8 cellular contexts compared by ENCODE assay signal in the genomic region with DNA sequence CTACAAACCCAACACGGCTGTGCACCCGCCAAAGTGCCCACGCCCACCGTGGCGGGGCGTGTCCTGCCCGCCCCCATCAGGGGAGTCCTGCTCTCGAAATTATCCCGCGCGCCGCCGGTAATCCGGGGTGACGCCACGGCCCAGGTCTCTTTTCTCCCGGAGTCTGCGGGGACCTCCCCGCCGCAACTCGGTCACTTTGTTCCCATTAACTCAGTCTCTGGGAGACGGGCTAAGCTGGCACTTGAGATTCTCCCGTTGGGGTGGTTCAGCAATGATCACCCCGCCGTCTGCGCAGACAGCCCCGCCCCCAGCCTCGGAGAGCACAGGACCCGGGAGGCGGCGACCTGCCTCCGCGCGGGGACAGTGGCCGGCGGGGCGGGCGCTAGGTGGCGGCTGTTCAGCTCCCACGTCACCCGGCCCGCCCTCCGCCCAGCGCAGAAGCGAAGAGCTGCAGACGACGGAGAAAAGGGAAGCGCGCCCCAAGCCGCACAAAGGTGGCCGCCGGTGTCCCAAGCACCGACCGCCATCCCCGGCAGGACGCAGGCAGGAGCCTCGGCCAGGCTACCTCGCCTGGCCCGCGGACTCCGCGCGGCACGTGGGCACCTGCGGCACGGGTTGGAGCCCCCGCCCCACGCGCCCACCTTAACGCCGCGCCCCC. TPM values are rescaled to one million over a fixed set of nuclear protein-coding genes. Genes with fewer than 3 reads are reported as not detected.
DNase-seq lines count a peak whose midpoint lies in the region; ATAC-seq lines count a peak whose summit lies in the region.

No MANE protein-coding gene starts in this region.

- no peaks in the 10 kb centered on the region for H3K9me3 ChIP-seq in CD4-positive, CD25-positive, alpha-beta regulatory T cell (ENCODE audit: control insufficient read depth in 2 of 2, low read length in 2 of 2)
- H3K9me3 ChIP-seq in muscle layer of duodenum (ENCODE audit: control insufficient read depth in 1 of 2, low read length in 2 of 2), result no peaks in the 10 kb centered on the region

- H3K27me3 Mint-ChIP-seq in CD4-positive, CD25-positive, alpha-beta regulatory T cell, result peaks cover 11% of the 10 kb centered on the region

- H3K36me3 ChIP-seq in CD4-positive, CD25-positive, alpha-beta regulatory T cell (ENCODE audit: control insufficient read depth, insufficient read depth, low read length), result no peaks in the 10 kb centered on the region
- H3K36me3 ChIP-seq in muscle layer of duodenum (ENCODE audit: control insufficient read depth in 1 of 2, insufficient read depth in 2 of 2, low read length in 2 of 2), result no peaks in the 10 kb centered on the region

- H3K4me1 Mint-ChIP-seq in CD4-positive, CD25-positive, alpha-beta regulatory T cell, result peaks cover 5 to 37% (median 20%) of the 10 kb centered on the region in 4 donors

- peak; percentile 95 to 96 for ATAC-seq in CD4-positive, CD25-positive, alpha-beta regulatory T cell (ENCODE audit: low read depth in 2 of 2)
- ATAC-seq in GM19324 (IDR thresholded peaks at IDR 0.05; ENCODE audit: low FRiP score, unreplicated experiment), result peak; percentile 90
- ATAC-seq in HG03442 (IDR thresholded peaks at IDR 0.05; ENCODE audit: unreplicated experiment), result peak; percentile 82

- peaks cover 16% of the 10 kb centered on the region for H3K4me1 ChIP-seq in CD4-positive, CD25-positive, alpha-beta regulatory T cell (ENCODE audit: control insufficient read depth, insufficient read depth, low read length, poor library complexity, severe bottlenecking)
- H3K4me1 ChIP-seq in muscle layer of duodenum (ENCODE audit: control insufficient read depth in 1 of 2, insufficient read depth in 2 of 2, low read length in 2 of 2), result peaks cover 7 to 15% of the 10 kb centered on the region in 2 donors

- H3K9me3 Mint-ChIP-seq in CD4-positive, CD25-positive, alpha-beta regulatory T cell, result no peaks in the 10 kb centered on the region

- H3K36me3 Mint-ChIP-seq in CD4-positive, CD25-positive, alpha-beta regulatory T cell, result no peaks in the 10 kb centered on the region

- peak overlapping the region; percentile 83 for H3K27ac ChIP-seq in CD4-positive, CD25-positive, alpha-beta regulatory T cell (ENCODE audit: insufficient read depth, low read length, poor library complexity, severe bottlenecking)
- peak overlapping the region; percentile 43 for H3K27ac ChIP-seq in muscle layer of duodenum (ENCODE audit: low read length)

- peak overlapping the region; percentile 88 to 94 (median 90) for H3K27ac Mint-ChIP-seq in CD4-positive, CD25-positive, alpha-beta regulatory T cell

- peak; percentile 85 to 95 (median 90) for DNase-seq in CD4-positive, CD25-positive, alpha-beta regulatory T cell
- DNase-seq in NK-92 (lab: John Stamatoyannopoulos, UW; ENCODE audit: unreplicated experiment) (peak; percentile 45), epidermal melanocyte (ENCODE audit: insufficient read length, low spot score) (peak; percentile 54)
- peak; percentile 67 to 77 (median 73) for DNase-seq in activated CD8-positive, alpha-beta memory T cell treated with anti-CD3 and anti-CD28 coated beads for 48 hours (ENCODE audit: low read depth in 2 of 3, low spot score in 2 of 3)
- peak; percentile 75 to 92 for DNase-seq in stimulated activated CD8-positive, alpha-beta memory T cell treated with anti-CD3 and anti-CD28 coated beads, Interleukin-7, amount 100 ng/mL, for 4 hours (ENCODE audit: low read depth in 2 of 2)

- H3K27me3 ChIP-seq in CD4-positive, CD25-positive, alpha-beta regulatory T cell (ENCODE audit: control insufficient read depth, insufficient read depth, low read length), result peaks cover 2% of the 10 kb centered on the region
- H3K27me3 ChIP-seq in muscle layer of duodenum (ENCODE audit: low read depth, low read length), result peaks cover 4% of the 10 kb centered on the region

- H3K4me3 Mint-ChIP-seq in CD4-positive, CD25-positive, alpha-beta regulatory T cell, result peak overlapping the region; percentile 84 to 93 (median 88)

- peak overlapping the region; percentile 79 for H3K4me3 ChIP-seq in CD4-positive, CD25-positive, alpha-beta regulatory T cell (ENCODE audit: low read depth, low read length)
- peak overlapping the region; percentile 71 to 75 for H3K4me3 ChIP-seq in muscle layer of duodenum (ENCODE audit: low read depth in 1 of 2, low read length in 2 of 2)

RNA-seq across cellular contexts. Expression of gene SF3B5, which starts 31.5 kb away (rescaled TPM):
- total RNA-seq in CD4-positive, CD25-positive, alpha-beta regulatory T cell, result 127 TPM
- polyA plus RNA-seq in CD4-positive, CD25-positive, alpha-beta regulatory T cell, result 100 to 1,000 TPM; 440 to 448 (median 441) TPM

RNA-seq across cellular contexts. Expression of gene PLAGL1, which starts 55.8 kb away (rescaled TPM):
- total RNA-seq in CD4-positive, CD25-positive, alpha-beta regulatory T cell, result 2.8 TPM
- 1 to 10 TPM; 1.4 to 4.7 (median 2.6) TPM for polyA plus RNA-seq in CD4-positive, CD25-positive, alpha-beta regulatory T cell

Comparison
In these comparisons a context has a peak if more than half of its experiments do, and no peak if none do; other contexts are left out.
1. Peak in every context shown above with its lines: DNase-seq, ATAC-seq, H3K4me3 ChIP-seq and H3K27ac ChIP-seq.